1 cellular context compared by ENCODE assay signal in genomic region chr5:150317048-150318003, GRCh38.
TF ChIP-seq lines count a peak whose summit lies in the region.

No MANE protein-coding gene starts in this region.

TF ChIP-seq in K562, 482 proteins besides CTCF, POLR2A, EP300 and RAD21 (continued from another document):
- TF ChIP-seq, protein P1, sequence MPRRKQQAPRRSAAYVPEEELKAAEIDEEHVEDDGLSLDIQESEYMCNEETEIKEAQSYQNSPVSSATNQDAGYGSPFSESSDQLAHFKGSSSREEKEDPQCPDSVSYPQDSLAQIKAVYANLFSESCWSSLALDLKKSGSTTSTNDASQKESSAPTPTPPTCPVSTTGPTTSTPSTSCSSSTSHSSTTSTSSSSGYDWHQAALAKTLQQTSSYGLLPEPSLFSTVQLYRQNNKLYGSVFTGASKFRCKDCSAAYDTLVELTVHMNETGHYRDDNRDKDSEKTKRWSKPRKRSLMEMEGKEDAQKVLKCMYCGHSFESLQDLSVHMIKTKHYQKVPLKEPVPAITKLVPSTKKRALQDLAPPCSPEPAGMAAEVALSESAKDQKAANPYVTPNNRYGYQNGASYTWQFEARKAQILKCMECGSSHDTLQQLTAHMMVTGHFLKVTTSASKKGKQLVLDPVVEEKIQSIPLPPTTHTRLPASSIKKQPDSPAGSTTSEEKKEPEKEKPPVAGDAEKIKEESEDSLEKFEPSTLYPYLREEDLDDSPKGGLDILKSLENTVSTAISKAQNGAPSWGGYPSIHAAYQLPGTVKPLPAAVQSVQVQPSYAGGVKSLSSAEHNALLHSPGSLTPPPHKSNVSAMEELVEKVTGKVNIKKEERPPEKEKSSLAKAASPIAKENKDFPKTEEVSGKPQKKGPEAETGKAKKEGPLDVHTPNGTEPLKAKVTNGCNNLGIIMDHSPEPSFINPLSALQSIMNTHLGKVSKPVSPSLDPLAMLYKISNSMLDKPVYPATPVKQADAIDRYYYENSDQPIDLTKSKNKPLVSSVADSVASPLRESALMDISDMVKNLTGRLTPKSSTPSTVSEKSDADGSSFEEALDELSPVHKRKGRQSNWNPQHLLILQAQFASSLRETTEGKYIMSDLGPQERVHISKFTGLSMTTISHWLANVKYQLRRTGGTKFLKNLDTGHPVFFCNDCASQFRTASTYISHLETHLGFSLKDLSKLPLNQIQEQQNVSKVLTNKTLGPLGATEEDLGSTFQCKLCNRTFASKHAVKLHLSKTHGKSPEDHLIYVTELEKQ (CRISPR knock-in tag; IDR thresholded peaks at IDR 0.05): no peak
- no peak for TF ChIP-seq TEAD2 (tag; IDR thresholded peaks at IDR 0.05)
- TF ChIP-seq CCAR2 (IDR thresholded peaks at IDR 0.05; ENCODE audit: low read depth, low read length): no peak
- TF ChIP-seq ELF2 (CRISPR knock-in tag; IDR thresholded peaks at IDR 0.05): no peak
- no peak for TF ChIP-seq BRF1 (IDR thresholded peaks at IDR 0.05; ENCODE audit: borderline replicate concordance, extremely low read depth, insufficient read length)
- TF ChIP-seq U2AF1 (optimal IDR thresholded peaks at IDR 0.05; ENCODE audit: low read depth, low read length): no peak
- no peak for TF ChIP-seq SRSF7 (optimal IDR thresholded peaks at IDR 0.05; ENCODE audit: low read depth, low read length)
- no peak for TF ChIP-seq KAT7 (CRISPR knock-in tag; IDR thresholded peaks at IDR 0.05; ENCODE audit: borderline replicate concordance)
- no peak for TF ChIP-seq SREBF1 (IDR thresholded peaks at IDR 0.05; ENCODE audit: borderline replicate concordance, low read depth, low read length)
- no peak for TF ChIP-seq ZHX1 (conservative IDR thresholded peaks at IDR 0.05; ENCODE audit: low read length)
- TF ChIP-seq ZNF551 (CRISPR knock-in tag; IDR thresholded peaks at IDR 0.05): no peak
- TF ChIP-seq E2F1 (CRISPR knock-in tag; IDR thresholded peaks at IDR 0.05): no peak
- 0 out of 2 replicates have a peak, but pooled peaks have one; percentile 23 for TF ChIP-seq STAG1 (CRISPR knock-in tag; IDR thresholded peaks at IDR 0.05; ENCODE audit: borderline replicate concordance)
- no peak for TF ChIP-seq ZNF699 (CRISPR knock-in tag; IDR thresholded peaks at IDR 0.05; ENCODE audit: insufficient replicate concordance)
- peak; percentile 96 for TF ChIP-seq FOSL1 (tag; conservative IDR thresholded peaks at IDR 0.05)
- TF ChIP-seq ZFP36 (IDR thresholded peaks at IDR 0.05; ENCODE audit: low read depth, low read length, partially characterized antibody): peak; percentile 63
- peak; percentile 62 for TF ChIP-seq SMARCE1 (IDR thresholded peaks at IDR 0.05)
- TF ChIP-seq KLF10 (CRISPR knock-in tag; IDR thresholded peaks at IDR 0.05): no peak
- no peak for TF ChIP-seq NBN (IDR thresholded peaks at IDR 0.05; ENCODE audit: low read depth)
- TF ChIP-seq MEF2A (IDR thresholded peaks at IDR 0.05; ENCODE audit: control insufficient read depth, low read depth, low read length): no peak
- no peak for TF ChIP-seq HNRNPL (IDR thresholded peaks at IDR 0.05; ENCODE audit: low read depth, low read length)
- TF ChIP-seq MIER1 (IDR thresholded peaks at IDR 0.05; ENCODE audit: low read depth): no peak
- peak; percentile 33; the same call in 1 of the 2 replicates for TF ChIP-seq CBFA2T3 (IDR thresholded peaks at IDR 0.05)
- no peak for TF ChIP-seq ZNF280B (CRISPR knock-in tag; IDR thresholded peaks at IDR 0.05)
- TF ChIP-seq, protein P2, sequence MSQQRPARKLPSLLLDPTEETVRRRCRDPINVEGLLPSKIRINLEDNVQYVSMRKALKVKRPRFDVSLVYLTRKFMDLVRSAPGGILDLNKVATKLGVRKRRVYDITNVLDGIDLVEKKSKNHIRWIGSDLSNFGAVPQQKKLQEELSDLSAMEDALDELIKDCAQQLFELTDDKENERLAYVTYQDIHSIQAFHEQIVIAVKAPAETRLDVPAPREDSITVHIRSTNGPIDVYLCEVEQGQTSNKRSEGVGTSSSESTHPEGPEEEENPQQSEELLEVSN (IDR thresholded peaks at IDR 0.05; ENCODE audit: borderline replicate concordance in 1 of 2, extremely low read depth in 1 of 2, insufficient read depth in 1 of 2, insufficient read length in 1 of 2, low read depth in 1 of 2, low read length in 1 of 2, poor library complexity in 1 of 2, severe bottlenecking in 1 of 2): no peak
- TF ChIP-seq CREBBP (IDR thresholded peaks at IDR 0.05; ENCODE audit: low read depth, low read length): no peak
- TF ChIP-seq, protein P3, sequence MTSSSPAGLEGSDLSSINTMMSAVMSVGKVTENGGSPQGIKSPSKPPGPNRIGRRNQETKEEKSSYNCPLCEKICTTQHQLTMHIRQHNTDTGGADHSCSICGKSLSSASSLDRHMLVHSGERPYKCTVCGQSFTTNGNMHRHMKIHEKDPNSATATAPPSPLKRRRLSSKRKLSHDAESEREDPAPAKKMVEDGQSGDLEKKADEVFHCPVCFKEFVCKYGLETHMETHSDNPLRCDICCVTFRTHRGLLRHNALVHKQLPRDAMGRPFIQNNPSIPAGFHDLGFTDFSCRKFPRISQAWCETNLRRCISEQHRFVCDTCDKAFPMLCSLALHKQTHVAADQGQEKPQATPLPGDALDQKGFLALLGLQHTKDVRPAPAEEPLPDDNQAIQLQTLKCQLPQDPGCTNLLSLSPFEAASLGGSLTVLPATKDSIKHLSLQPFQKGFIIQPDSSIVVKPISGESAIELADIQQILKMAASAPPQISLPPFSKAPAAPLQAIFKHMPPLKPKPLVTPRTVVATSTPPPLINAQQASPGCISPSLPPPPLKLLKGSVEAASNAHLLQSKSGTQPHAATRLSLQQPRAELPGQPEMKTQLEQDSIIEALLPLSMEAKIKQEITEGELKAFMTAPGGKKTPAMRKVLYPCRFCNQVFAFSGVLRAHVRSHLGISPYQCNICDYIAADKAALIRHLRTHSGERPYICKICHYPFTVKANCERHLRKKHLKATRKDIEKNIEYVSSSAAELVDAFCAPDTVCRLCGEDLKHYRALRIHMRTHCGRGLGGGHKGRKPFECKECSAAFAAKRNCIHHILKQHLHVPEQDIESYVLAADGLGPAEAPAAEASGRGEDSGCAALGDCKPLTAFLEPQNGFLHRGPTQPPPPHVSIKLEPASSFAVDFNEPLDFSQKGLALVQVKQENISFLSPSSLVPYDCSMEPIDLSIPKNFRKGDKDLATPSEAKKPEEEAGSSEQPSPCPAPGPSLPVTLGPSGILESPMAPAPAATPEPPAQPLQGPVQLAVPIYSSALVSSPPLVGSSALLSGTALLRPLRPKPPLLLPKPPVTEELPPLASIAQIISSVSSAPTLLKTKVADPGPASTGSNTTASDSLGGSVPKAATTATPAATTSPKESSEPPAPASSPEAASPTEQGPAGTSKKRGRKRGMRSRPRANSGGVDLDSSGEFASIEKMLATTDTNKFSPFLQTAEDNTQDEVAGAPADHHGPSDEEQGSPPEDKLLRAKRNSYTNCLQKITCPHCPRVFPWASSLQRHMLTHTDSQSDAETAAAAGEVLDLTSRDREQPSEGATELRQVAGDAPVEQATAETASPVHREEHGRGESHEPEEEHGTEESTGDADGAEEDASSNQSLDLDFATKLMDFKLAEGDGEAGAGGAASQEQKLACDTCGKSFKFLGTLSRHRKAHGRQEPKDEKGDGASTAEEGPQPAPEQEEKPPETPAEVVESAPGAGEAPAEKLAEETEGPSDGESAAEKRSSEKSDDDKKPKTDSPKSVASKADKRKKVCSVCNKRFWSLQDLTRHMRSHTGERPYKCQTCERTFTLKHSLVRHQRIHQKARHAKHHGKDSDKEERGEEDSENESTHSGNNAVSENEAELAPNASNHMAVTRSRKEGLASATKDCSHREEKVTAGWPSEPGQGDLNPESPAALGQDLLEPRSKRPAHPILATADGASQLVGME (CRISPR knock-in tag; IDR thresholded peaks at IDR 0.05): no peak
- TF ChIP-seq MAFF (IDR thresholded peaks at IDR 0.05; ENCODE audit: low read length): no peak
- TF ChIP-seq KDM1A (IDR thresholded peaks at IDR 0.05): peak in 1 of 2 experiments; percentile 22; a peak in 2 of 4 replicates
- TF ChIP-seq CBX1 (IDR thresholded peaks at IDR 0.05; ENCODE audit: low read depth): no peak
